8 cellular contexts compared by ENCODE assay signal in the genomic region with DNA sequence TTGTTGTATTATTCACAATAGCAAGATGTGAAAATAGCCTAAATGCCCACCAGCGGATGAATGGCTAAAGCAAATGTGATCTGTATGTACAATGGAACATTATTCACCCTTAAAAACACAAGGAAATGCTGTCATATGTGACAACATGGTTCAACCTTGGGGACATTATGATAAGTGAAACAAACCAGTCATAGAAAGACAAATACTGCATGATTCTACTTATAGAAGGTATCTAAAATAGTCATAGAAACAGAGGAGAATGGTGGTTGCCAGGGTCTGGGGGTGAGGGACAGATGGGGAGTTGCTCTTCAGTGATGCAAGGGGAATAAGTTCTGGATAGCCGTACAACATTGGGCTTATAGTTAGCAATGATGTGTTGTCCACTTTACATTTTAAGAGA.
"Had no signal": no experiment of that assay in that cellular context is flagged by ENCODE, and none has a peak within 500 bp of the region (broad histone marks: within the 10 kb centered on the region; RNA-seq: fewer than 3 reads in every experiment).

No MANE protein-coding gene starts in this region.

- H3K27me3 Mint-ChIP-seq: IgD-negative memory B cell had no signal

- ATAC-seq: GM23338 had no signal

- H2AFZ ChIP-seq: GM23338 had no signal

- DNase-seq: H9, HCEC 1CT, KBM-7 had no signal

- H3K4me3 Mint-ChIP-seq: GM23338, H9, IgD-negative memory B cell had no signal

- H3K4me2 ChIP-seq: GM23338 had no signal

- H3K4me3 ChIP-seq: GM23338 had no signal

- H3K27ac Mint-ChIP-seq: GM23338, H9, IgD-negative memory B cell had no signal

- FAIRE-seq: H1, H54, HTR-8/SVneo had no signal
